ENCODE assay signal across 28 cellular contexts in the genomic region with DNA sequence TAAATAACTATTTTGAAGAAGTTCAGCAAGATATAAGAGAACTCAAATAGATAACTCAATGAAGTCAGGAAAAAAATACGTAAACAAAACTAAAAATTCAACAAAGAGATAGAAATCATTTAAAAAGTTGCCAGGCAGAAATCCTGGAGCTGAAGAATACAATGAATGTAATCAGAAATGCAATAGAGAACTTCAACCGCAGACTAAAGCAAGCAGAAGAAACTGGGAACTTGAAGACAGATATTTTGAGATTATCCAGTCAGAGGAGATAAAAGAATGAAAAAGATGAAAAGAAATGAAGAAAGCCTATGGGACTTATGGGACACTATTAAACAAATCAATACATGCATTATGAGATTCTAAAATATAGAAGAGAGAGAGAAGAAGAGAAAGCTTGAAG.
"Had no signal": no experiment of that assay in that cellular context is flagged by ENCODE, and none has a peak within 500 bp of the region (broad histone marks: within the 10 kb centered on the region; RNA-seq: fewer than 3 reads in every experiment).

No MANE protein-coding gene starts in this region.

- H3K27ac ChIP-seq: colonic mucosa, coronary artery, dorsolateral prefrontal cortex, epithelial cell of prostate, esophagus muscularis mucosa, esophagus squamous epithelium, foreskin keratinocyte, gastrocnemius medialis, gastroesophageal sphincter, heart left ventricle, heart right ventricle had no signal

- H3K4me3 ChIP-seq: colonic mucosa, coronary artery, dorsolateral prefrontal cortex, esophagus muscularis mucosa, esophagus squamous epithelium, gastrocnemius medialis, gastroesophageal sphincter, heart left ventricle, heart right ventricle had no signal

- ATAC-seq: effector memory CD8-positive, alpha-beta T cell; esophagus mucosa; foreskin keratinocyte; gastrocnemius medialis; gastroesophageal sphincter; heart left ventricle; heart right ventricle had no signal

- DNase-seq: colonic mucosa; cortex of kidney; dermis blood vessel endothelial cell; dorsolateral prefrontal cortex; effector CD4-positive, alpha-beta T cell; effector CD8-positive, alpha-beta T cell; effector memory CD4-positive, alpha-beta T cell; effector memory CD8-positive, alpha-beta T cell; endodermal cell; erythroblast; esophagus squamous epithelium; foreskin fibroblast; foreskin keratinocyte; foreskin melanocyte; gastrocnemius medialis; glutamatergic neuron; head of caudate nucleus; heart left ventricle; heart right ventricle had no signal

- H3K27me3 ChIP-seq: colonic mucosa, dorsolateral prefrontal cortex, esophagus muscularis mucosa, esophagus squamous epithelium, gastrocnemius medialis, gastroesophageal sphincter, heart left ventricle, heart right ventricle had no signal

- H3K4me1 ChIP-seq: colonic mucosa, esophagus muscularis mucosa, esophagus squamous epithelium, foreskin keratinocyte, gastrocnemius medialis had no signal

- H3K9me3 ChIP-seq: colonic mucosa had no signal

- H3K36me3 ChIP-seq: colonic mucosa, esophagus muscularis mucosa, esophagus squamous epithelium, gastrocnemius medialis, gastroesophageal sphincter, heart left ventricle, heart right ventricle had no signal

- FAIRE-seq: colon, endometrium, endothelial cell of umbilical vein, frontal cortex had no signal
